In genomic region chr3:160616311-160616710, GRCh38 we compare ENCODE assay signal across 15 cellular contexts.
"Had no signal": no experiment of that assay in that cellular context is flagged by ENCODE, and none has a peak within 500 bp of the region (broad histone marks: within the 10 kb centered on the region; RNA-seq: fewer than 3 reads in every experiment).

No MANE protein-coding gene starts in this region.

- H3K9me3 ChIP-seq: neutrophil, suprapubic skin, upper lobe of right lung had no signal

- H3K27me3 ChIP-seq: upper lobe of right lung had no signal

- H3K4me1 ChIP-seq: suprapubic skin, upper lobe of right lung had no signal

- H3K36me3 ChIP-seq: neutrophil, suprapubic skin, upper lobe of right lung had no signal

- H3K27ac ChIP-seq: neutrophil, SK-N-MC, suprapubic skin, upper lobe of right lung had no signal

- H3K4me3 ChIP-seq: SK-N-MC, suprapubic skin, upper lobe of right lung had no signal

- DNase-seq: activated CD4-positive, alpha-beta T cell treated with anti-CD3 and anti-CD28 coated beads, Interleukin-2, amount 10 ng/mL, durations not matched to agents 7 days and 5 days; activated naive CD4-positive, alpha-beta T cell treated with anti-CD3 and anti-CD28 coated beads for 36 hours; activated T-cell treated with anti-CD3 and anti-CD28 coated beads for 4 hours; effector memory CD4-positive, alpha-beta T cell; midbrain; naive thymus-derived CD4-positive, alpha-beta T cell; right cardiac atrium; stimulated activated CD4-positive, alpha-beta T cell treated with anti-CD3 and anti-CD28 coated beads, Interleukin-1b, Interleukin-23, amount 100 ng/mL, for 48 hours; stimulated activated naive B cell treated with anti-CD40 and anti-IgM and Interleukin-4, amounts not matched to agents 10 μg/mL and 1 μg/mL and 100 μg/mL, for 72 hours; upper lobe of right lung had no signal

- ATAC-seq: activated T-helper 17 cell treated with anti-CD3 and anti-CD28 coated beads, Interleukin-2, amount 50 U/mL, for 72 hours; naive thymus-derived CD4-positive, alpha-beta T cell; stimulated activated naive B cell treated with anti-CD40 and anti-IgM and Interleukin-4, amounts not matched to agents 10 μg/mL and 1 μg/mL and 100 μg/mL, for 72 hours; upper lobe of right lung; WTC11 had no signal
